Comparison of ENCODE assay signal across 3 cellular contexts in the genomic region with DNA sequence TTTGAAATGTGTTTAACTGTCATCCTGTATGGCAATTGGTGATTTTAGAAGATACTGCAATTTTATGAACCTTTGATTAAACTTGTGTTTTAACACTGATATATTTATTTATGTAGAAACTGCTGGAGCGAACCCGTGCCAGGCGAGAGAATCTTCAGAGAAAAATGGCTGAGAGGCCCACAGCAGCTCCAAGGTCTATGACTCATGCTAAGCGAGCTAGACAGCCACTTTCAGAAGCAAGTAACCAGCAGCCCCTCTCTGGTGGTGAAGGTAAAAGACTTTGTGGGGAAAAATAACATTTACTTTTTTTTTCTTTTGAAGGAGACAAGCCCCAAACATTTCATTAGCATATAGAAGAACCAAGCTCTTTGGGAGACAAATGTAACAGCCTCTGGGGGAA.
TF ChIP-seq lines count a peak whose summit lies in the region.

No MANE protein-coding gene starts in this region.

TF ChIP-seq in SK-N-SH, 30 proteins besides CTCF, POLR2A, EP300 and RAD21:
- TF ChIP-seq JUND (IDR thresholded peaks at IDR 0.05) = peak; percentile 52
- peak; percentile 52; the same call in 1 of the 2 replicates for TF ChIP-seq FOSL2 (IDR thresholded peaks at IDR 0.05; ENCODE audit: borderline replicate concordance, low read depth)
- peak; percentile 59; the same call in 1 of the 2 replicates for TF ChIP-seq YY1 (IDR thresholded peaks at IDR 0.05; ENCODE audit: low read depth)
- TF ChIP-seq TAF1 (IDR thresholded peaks at IDR 0.05; ENCODE audit: borderline replicate concordance, low read depth, low read length) = no peak

TF ChIP-seq in SK-N-SH treated with all-trans-retinoic acid at 6 μM for 48 hours, 23 proteins besides CTCF, POLR2A, EP300 and RAD21:
- TF ChIP-seq TCF4 (CRISPR knock-in tag; IDR thresholded peaks at IDR 0.05; ENCODE audit: borderline replicate concordance) = no peak
- TF ChIP-seq TOX (CRISPR knock-in tag; IDR thresholded peaks at IDR 0.05; ENCODE audit: borderline replicate concordance) = no peak
- TF ChIP-seq, protein P1, sequence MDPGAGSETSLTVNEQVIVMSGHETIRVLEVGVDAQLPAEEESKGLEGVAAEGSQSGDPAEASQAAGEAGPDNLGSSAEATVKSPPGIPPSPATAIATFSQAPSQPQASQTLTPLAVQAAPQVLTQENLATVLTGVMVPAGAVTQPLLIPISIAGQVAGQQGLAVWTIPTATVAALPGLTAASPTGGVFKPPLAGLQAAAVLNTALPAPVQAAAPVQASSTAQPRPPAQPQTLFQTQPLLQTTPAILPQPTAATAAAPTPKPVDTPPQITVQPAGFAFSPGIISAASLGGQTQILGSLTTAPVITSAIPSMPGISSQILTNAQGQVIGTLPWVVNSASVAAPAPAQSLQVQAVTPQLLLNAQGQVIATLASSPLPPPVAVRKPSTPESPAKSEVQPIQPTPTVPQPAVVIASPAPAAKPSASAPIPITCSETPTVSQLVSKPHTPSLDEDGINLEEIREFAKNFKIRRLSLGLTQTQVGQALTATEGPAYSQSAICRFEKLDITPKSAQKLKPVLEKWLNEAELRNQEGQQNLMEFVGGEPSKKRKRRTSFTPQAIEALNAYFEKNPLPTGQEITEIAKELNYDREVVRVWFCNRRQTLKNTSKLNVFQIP (CRISPR knock-in tag; IDR thresholded peaks at IDR 0.05; ENCODE audit: borderline replicate concordance, low read depth) = no peak

TF ChIP-seq in IMR-90, 13 proteins besides CTCF, POLR2A, EP300 and RAD21:
- TF ChIP-seq RCOR1 (IDR thresholded peaks at IDR 0.05; ENCODE audit: insufficient replicate concordance, low read length) (no peak), FOS (IDR thresholded peaks at IDR 0.05; ENCODE audit: low read depth, low read length) (peak; percentile 52; the same call in 1 of the 2 replicates), MAFK (IDR thresholded peaks at IDR 0.05; ENCODE audit: low read depth, low read length) (no peak)
- TF ChIP-seq, protein P2, sequence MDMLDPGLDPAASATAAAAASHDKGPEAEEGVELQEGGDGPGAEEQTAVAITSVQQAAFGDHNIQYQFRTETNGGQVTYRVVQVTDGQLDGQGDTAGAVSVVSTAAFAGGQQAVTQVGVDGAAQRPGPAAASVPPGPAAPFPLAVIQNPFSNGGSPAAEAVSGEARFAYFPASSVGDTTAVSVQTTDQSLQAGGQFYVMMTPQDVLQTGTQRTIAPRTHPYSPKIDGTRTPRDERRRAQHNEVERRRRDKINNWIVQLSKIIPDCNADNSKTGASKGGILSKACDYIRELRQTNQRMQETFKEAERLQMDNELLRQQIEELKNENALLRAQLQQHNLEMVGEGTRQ (IDR thresholded peaks at IDR 0.05; ENCODE audit: low read depth, low read length) = no peak
